1 cellular context compared by ENCODE assay signal in the genomic region with DNA sequence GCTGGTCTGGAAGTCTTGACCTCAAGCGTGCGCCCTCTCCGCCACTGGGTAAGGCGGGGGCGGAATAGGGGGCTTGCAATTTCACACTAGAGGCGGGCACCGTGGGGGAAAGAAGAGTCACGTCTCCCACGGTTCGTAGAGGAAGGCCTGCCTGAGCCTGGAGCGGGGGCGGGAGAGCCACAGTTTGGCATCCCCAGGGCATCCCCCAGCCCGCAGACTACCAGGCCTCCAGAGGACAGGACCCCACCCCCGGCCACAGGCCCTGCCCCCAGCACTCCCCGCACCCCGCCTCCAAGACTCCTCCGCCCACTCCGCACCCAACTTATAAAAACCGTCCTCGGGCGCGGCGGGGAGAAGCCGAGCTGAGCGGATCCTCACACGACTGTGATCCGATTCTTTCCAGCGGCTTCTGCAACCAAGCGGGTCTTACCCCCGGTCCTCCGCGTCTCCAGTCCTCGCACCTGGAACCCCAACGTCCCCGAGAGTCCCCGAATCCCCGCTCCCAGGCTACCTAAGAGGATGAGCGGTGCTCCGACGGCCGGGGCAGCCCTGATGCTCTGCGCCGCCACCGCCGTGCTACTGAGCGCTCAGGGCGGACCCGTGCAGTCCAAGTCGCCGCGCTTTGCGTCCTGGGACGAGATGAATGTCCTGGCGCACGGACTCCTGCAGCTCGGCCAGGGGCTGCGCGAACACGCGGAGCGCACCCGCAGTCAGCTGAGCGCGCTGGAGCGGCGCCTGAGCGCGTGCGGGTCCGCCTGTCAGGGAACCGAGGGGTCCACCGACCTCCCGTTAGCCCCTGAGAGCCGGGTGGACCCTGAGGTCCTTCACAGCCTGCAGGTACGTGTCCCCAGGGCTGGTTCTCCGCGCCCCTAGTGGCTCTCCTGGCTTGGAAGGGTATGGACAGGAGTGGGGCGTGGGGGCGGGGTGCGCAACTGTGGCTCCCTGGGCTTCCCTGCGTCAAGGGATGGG.
TF ChIP-seq lines count a peak whose summit lies in the region.

A gene with protein sequence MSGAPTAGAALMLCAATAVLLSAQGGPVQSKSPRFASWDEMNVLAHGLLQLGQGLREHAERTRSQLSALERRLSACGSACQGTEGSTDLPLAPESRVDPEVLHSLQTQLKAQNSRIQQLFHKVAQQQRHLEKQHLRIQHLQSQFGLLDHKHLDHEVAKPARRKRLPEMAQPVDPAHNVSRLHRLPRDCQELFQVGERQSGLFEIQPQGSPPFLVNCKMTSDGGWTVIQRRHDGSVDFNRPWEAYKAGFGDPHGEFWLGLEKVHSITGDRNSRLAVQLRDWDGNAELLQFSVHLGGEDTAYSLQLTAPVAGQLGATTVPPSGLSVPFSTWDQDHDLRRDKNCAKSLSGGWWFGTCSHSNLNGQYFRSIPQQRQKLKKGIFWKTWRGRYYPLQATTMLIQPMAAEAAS (plus strand): TSS at position 353 of the 969 bp plus-strand sequence. CDS start 167 bp downstream, at position 520.

TF ChIP-seq in HCT116, 20 proteins besides CTCF, POLR2A, EP300 and RAD21 (continued from another document):
- no peak for TF ChIP-seq ZNF274 (IDR thresholded peaks at IDR 0.05; ENCODE audit: low read depth, low read length)
- no peak for TF ChIP-seq ZFX (IDR thresholded peaks at IDR 0.05)
- no peak for TF ChIP-seq FOSL1 (IDR thresholded peaks at IDR 0.05; ENCODE audit: low read depth)
- peak; percentile 99 for TF ChIP-seq POLR2AphosphoS5 (IDR thresholded peaks at IDR 0.05; ENCODE audit: low read depth, low read length)
- TF ChIP-seq, protein P1, sequence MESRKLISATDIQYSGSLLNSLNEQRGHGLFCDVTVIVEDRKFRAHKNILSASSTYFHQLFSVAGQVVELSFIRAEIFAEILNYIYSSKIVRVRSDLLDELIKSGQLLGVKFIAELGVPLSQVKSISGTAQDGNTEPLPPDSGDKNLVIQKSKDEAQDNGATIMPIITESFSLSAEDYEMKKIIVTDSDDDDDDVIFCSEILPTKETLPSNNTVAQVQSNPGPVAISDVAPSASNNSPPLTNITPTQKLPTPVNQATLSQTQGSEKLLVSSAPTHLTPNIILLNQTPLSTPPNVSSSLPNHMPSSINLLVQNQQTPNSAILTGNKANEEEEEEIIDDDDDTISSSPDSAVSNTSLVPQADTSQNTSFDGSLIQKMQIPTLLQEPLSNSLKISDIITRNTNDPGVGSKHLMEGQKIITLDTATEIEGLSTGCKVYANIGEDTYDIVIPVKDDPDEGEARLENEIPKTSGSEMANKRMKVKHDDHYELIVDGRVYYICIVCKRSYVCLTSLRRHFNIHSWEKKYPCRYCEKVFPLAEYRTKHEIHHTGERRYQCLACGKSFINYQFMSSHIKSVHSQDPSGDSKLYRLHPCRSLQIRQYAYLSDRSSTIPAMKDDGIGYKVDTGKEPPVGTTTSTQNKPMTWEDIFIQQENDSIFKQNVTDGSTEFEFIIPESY (IDR thresholded peaks at IDR 0.05; ENCODE audit: extremely low read depth, insufficient replicate concordance, low read length): no peak
- TF ChIP-seq, protein P2, sequence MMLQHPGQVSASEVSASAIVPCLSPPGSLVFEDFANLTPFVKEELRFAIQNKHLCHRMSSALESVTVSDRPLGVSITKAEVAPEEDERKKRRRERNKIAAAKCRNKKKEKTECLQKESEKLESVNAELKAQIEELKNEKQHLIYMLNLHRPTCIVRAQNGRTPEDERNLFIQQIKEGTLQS (IDR thresholded peaks at IDR 0.05): no peak
- no peak for TF ChIP-seq YY1 (IDR thresholded peaks at IDR 0.05; ENCODE audit: extremely low read depth, insufficient replicate concordance, low read depth, low read length)
- TF ChIP-seq EZH2phosphoT487 (IDR thresholded peaks at IDR 0.05; ENCODE audit: borderline replicate concordance): no peak
- peak; percentile 19; the same call in 1 of the 2 replicates for TF ChIP-seq SP1 (IDR thresholded peaks at IDR 0.05; ENCODE audit: low read depth)
- TF ChIP-seq JUND (IDR thresholded peaks at IDR 0.05): no peak
- peak; percentile 87 for TF ChIP-seq SIN3A (IDR thresholded peaks at IDR 0.05; ENCODE audit: low read depth)
- no peak for TF ChIP-seq SRF (IDR thresholded peaks at IDR 0.05; ENCODE audit: low read depth)
TF ChIP-seq in HCT116: peak in this region for 6.
